In genomic region chr7:77800730-77801129, GRCh38 we compare ENCODE assay signal across 15 cellular contexts. TPM values are rescaled to one million over a fixed set of nuclear protein-coding genes. Genes with fewer than 3 reads are reported as not detected.
A peak's percentile ranks its signal among the peaks of the same experiment; 100 is the strongest.
DNase-seq lines count a peak whose midpoint lies in the region; ATAC-seq and TF ChIP-seq lines count a peak whose summit lies in the region.
"Had no signal": no experiment of that assay in that cellular context is flagged by ENCODE, and none has a peak within 500 bp of the region (broad histone marks: within the 10 kb centered on the region; RNA-seq: fewer than 3 reads in every experiment).

No MANE protein-coding gene starts in this region.

- H3K4me1 Mint-ChIP-seq in activated naive CD8-positive, alpha-beta T cell treated with anti-CD3 and anti-CD28 coated beads, Interleukin-2, amount 50 U/mL, for 24 hours: peaks cover 81% of the 10 kb centered on the region

- TF ChIP-seq POLR2A in stomach (IDR thresholded peaks at IDR 0.05): no peak

- H3K36me3 Mint-ChIP-seq in activated naive CD8-positive, alpha-beta T cell treated with anti-CD3 and anti-CD28 coated beads, Interleukin-2, amount 50 U/mL, for 24 hours (ENCODE audit: low read depth): peaks cover 22% of the 10 kb centered on the region

- H3K79me2 ChIP-seq in SK-N-SH (ENCODE audit: insufficient read depth): peaks cover 92% of the 10 kb centered on the region
- peaks cover 96% of the 10 kb centered on the region for H3K79me2 ChIP-seq in Karpas-422 (ENCODE audit: low read length)

- peaks cover 2 to 16% of the 10 kb centered on the region in 2 experiments for H3K36me3 ChIP-seq in SK-N-SH (replicated peaks in 1 of 2; ENCODE audit: control insufficient read depth in 1 of 2, insufficient read depth in 2 of 2, low read length in 1 of 2)
- H3K36me3 ChIP-seq in Karpas-422 (ENCODE audit: insufficient read depth, low read length): peaks cover 39% of the 10 kb centered on the region
- no peaks in the 10 kb centered on the region for H3K36me3 ChIP-seq in psoas muscle (ENCODE audit: insufficient read depth in 1 of 2, low read depth in 1 of 2)
- no peaks in the 10 kb centered on the region for H3K36me3 ChIP-seq in stomach
- H3K36me3 ChIP-seq: thyroid gland had no signal

- ATAC-seq in SK-N-SH treated with all-trans-retinoic acid at 6 μM for 48 hours (no peak), psoas muscle (no peak)
- ATAC-seq in activated naive CD8-positive, alpha-beta T cell treated with anti-CD3 and anti-CD28 coated beads, Interleukin-2, amount 50 U/mL, for 24 hours: no peak

- H3K4me3 ChIP-seq in SK-N-SH (ENCODE audit: low read depth in 2 of 2, low read length in 1 of 2): no peak overlapping the region
- H3K4me3 ChIP-seq in Karpas-422 (ENCODE audit: low read length): peak overlapping the region; percentile 84
- peak overlapping the region; percentile 95 for H3K4me3 ChIP-seq in psoas muscle
- no peak overlapping the region for H3K4me3 ChIP-seq in stomach
- H3K4me3 ChIP-seq: thyroid gland had no signal

- TF ChIP-seq CTCF in SK-N-SH (IDR thresholded peaks at IDR 0.05) (no peak), psoas muscle (IDR thresholded peaks at IDR 0.05) (no peak), stomach (IDR thresholded peaks at IDR 0.05) (no peak)

- CTCF ChIA-PET in SK-N-SH (lab: Yijun Ruan, JAX): no interaction called here

- POLR2A ChIA-PET in SK-N-SH (lab: Yijun Ruan, JAX): no interaction called here

- no peak for TF ChIP-seq RAD21 in SK-N-SH (IDR thresholded peaks at IDR 0.05; ENCODE audit: low read length)

- TF ChIP-seq EP300 in SK-N-SH (IDR thresholded peaks at IDR 0.05; ENCODE audit: borderline replicate concordance in 1 of 2, low read depth in 1 of 2, low read length in 1 of 2) (no peak), stomach (IDR thresholded peaks at IDR 0.05) (no peak)

- H3K9me3 Mint-ChIP-seq in activated naive CD8-positive, alpha-beta T cell treated with anti-CD3 and anti-CD28 coated beads, Interleukin-2, amount 50 U/mL, for 24 hours: peaks cover 13% of the 10 kb centered on the region

- H3K4me3 Mint-ChIP-seq in activated naive CD8-positive, alpha-beta T cell treated with anti-CD3 and anti-CD28 coated beads, Interleukin-2, amount 50 U/mL, for 24 hours: peak overlapping the region; percentile 97

- H3K4me2 ChIP-seq in SK-N-SH: peak overlapping the region; percentile 84; the same call in 1 of the 2 replicates
- peak overlapping the region; percentile 85 for H3K4me2 ChIP-seq in Karpas-422 (ENCODE audit: low read depth, low read length, poor library complexity, severe bottlenecking)

- H3K27ac ChIP-seq in SK-N-SH (ENCODE audit: low read depth in 2 of 2, low read length in 1 of 2): no peak overlapping the region
- H3K27ac ChIP-seq in Karpas-422 (ENCODE audit: low read length): peak overlapping the region; percentile 86
- peak overlapping the region; percentile 27 for H3K27ac ChIP-seq in psoas muscle
- H3K27ac ChIP-seq in stomach: no peak overlapping the region
- H3K27ac ChIP-seq: 22Rv1, thyroid gland had no signal

- 0 out of 2 replicates have a peak, but pooled peaks cover 4% of the 10 kb centered on the region for H4K20me1 ChIP-seq in SK-N-SH (ENCODE audit: insufficient read depth)
- H4K20me1 ChIP-seq in Karpas-422 (ENCODE audit: insufficient read depth, low read depth, low read length): no peaks in the 10 kb centered on the region; the same call in 1 of the 2 replicates

- no peaks in the 10 kb centered on the region for H3K9me2 ChIP-seq in SK-N-SH
- H3K9me2 ChIP-seq in Karpas-422 (replicated peaks; ENCODE audit: insufficient read depth, low read length): no peaks in the 10 kb centered on the region

- intact Hi-C loops in psoas muscle (cut with DNase I) (no loop called here), stomach (cut with DNase I; ENCODE audit: low total_unique reads) (no loop called here)

- H3F3A ChIP-seq in SK-N-SH (replicated peaks; ENCODE audit: insufficient read depth): peaks cover 23% of the 10 kb centered on the region

- H3K27me3 ChIP-seq in SK-N-SH (ENCODE audit: insufficient read depth) (no peaks in the 10 kb centered on the region), Karpas-422 (ENCODE audit: low read length) (no peaks in the 10 kb centered on the region), psoas muscle (ENCODE audit: insufficient read depth in 3 of 3, low read length in 2 of 3) (no peaks in the 10 kb centered on the region), stomach (no peaks in the 10 kb centered on the region)
- H3K27me3 ChIP-seq: thyroid gland had no signal

- H3K9me3 ChIP-seq in SK-N-SH (peaks cover 7% of the 10 kb centered on the region; the same call in 1 of the 2 replicates), Karpas-422 (ENCODE audit: low read length) (peaks cover 11% of the 10 kb centered on the region), psoas muscle (peaks cover 1% of the 10 kb centered on the region), stomach (peaks cover 0 to 2% (median 0%) of the 10 kb centered on the region in 4 donors)
- H3K9me3 ChIP-seq: thyroid gland had no signal

- H2AFZ ChIP-seq in SK-N-SH (ENCODE audit: low read depth) (no peak overlapping the region), Karpas-422 (ENCODE audit: low read length) (no peak overlapping the region)

- H3K4me1 ChIP-seq in SK-N-SH (ENCODE audit: control insufficient read depth in 1 of 2, insufficient read depth in 2 of 2, low read depth in 1 of 2, low read length in 1 of 2): peaks cover 9 to 18% of the 10 kb centered on the region in 2 experiments; a peak in 3 of 4 replicates
- H3K4me1 ChIP-seq in Karpas-422 (ENCODE audit: low read length): peaks cover 40% of the 10 kb centered on the region
- H3K4me1 ChIP-seq in psoas muscle: peaks cover 42% of the 10 kb centered on the region
- peaks cover 13 to 43% (median 33%) of the 10 kb centered on the region in 4 donors for H3K4me1 ChIP-seq in stomach

- no peaks in the 10 kb centered on the region for H3K27me3 Mint-ChIP-seq in activated naive CD8-positive, alpha-beta T cell treated with anti-CD3 and anti-CD28 coated beads, Interleukin-2, amount 50 U/mL, for 24 hours

- H3K9ac ChIP-seq in SK-N-SH (no peak overlapping the region), Karpas-422 (ENCODE audit: low read length) (peak overlapping the region; percentile 88)

- H3K27ac Mint-ChIP-seq in activated naive CD8-positive, alpha-beta T cell treated with anti-CD3 and anti-CD28 coated beads, Interleukin-2, amount 50 U/mL, for 24 hours: peak overlapping the region; percentile 53

- WGBS in SK-N-SH (ENCODE audit: low lambda C conversion rate): 97% methylated on average over 2 of the region's 2 CpGs
- WGBS in psoas muscle, 3 donors: 90 to 95% (median 91%) methylated on average over 2 of the region's 2 CpGs
- WGBS in stomach, 5 donors: 82 to 92% (median 86%) methylated on average over 2 of the region's 2 CpGs

- DNase-seq in SK-N-SH (no peak), Karpas-422 (no peak), psoas muscle (no peak), stomach (no peak), NCI-H2227 treated with DMSO at 0.1 percent for 48 hours (lab: John Stamatoyannopoulos, UW) (no peak)
- DNase-seq in activated naive CD8-positive, alpha-beta T cell treated with anti-CD3 and anti-CD28 coated beads, Interleukin-2, amount 50 U/mL, for 24 hours: no peak
- DNase-seq in stimulated activated naive CD4-positive, alpha-beta T cell treated with Interleukin-2 at 50 U/mL for 16 hours (lab: John Stamatoyannopoulos, UW): no peak
- DNase-seq: COR-L47, GF-D8, glutamatergic neuron, NCI-H82, posterior cingulate gyrus, thyroid gland had no signal

TF ChIP-seq in SK-N-SH, 30 proteins besides CTCF, POLR2A, EP300 and RAD21 (continues in another document):
- TF ChIP-seq EZH2phosphoT487 (IDR thresholded peaks at IDR 0.05; ENCODE audit: borderline replicate concordance, low read depth): no peak

TF ChIP-seq in SK-N-SH treated with all-trans-retinoic acid at 6 μM for 48 hours, 23 proteins besides CTCF, POLR2A, EP300 and RAD21 (continues in another document):
- TF ChIP-seq ZNF8 (CRISPR knock-in tag; IDR thresholded peaks at IDR 0.05) (no peak), BACH2 (CRISPR knock-in tag; IDR thresholded peaks at IDR 0.05; ENCODE audit: borderline replicate concordance) (no peak), TOX (CRISPR knock-in tag; IDR thresholded peaks at IDR 0.05; ENCODE audit: borderline replicate concordance) (no peak), OSR1 (CRISPR knock-in tag; IDR thresholded peaks at IDR 0.05) (no peak), ISL1 (CRISPR knock-in tag; IDR thresholded peaks at IDR 0.05) (no peak), ZFP30 (CRISPR knock-in tag; IDR thresholded peaks at IDR 0.05) (no peak), SNAI2 (CRISPR knock-in tag; IDR thresholded peaks at IDR 0.05) (no peak), ZC3H10 (CRISPR knock-in tag; IDR thresholded peaks at IDR 0.05) (no peak), POU6F1 (CRISPR knock-in tag; IDR thresholded peaks at IDR 0.05; ENCODE audit: borderline replicate concordance, low read depth) (no peak)

RNA-seq across cellular contexts. Expression of gene PHTF2, which starts 2.2 kb away (rescaled TPM):
- polyA plus RNA-seq in SK-N-SH (2012; rRNA removed) (21.2 and 29.1 TPM in 2 replicates), psoas muscle (100 to 1,000 TPM in 1 of 3 donors, 10 to 100 TPM in 2; 16.7 to 101 (median 42.3) TPM), stomach (1 to 10 TPM; 2.0 to 4.5 (median 2.0) TPM)
- 34.7 and 36.5 TPM in 2 replicates for polyA plus RNA-seq in SK-N-SH (2012; cell fraction: cytosol; rRNA removed)
- polyA plus RNA-seq in SK-N-SH (2012; cell fraction: nucleus; rRNA removed): 7.9 and 20.6 TPM in 2 replicates
- 39.3 and 65.7 TPM in 2 replicates for total RNA-seq in Karpas-422 (2014; rRNA removed; shearing (Covaris generic); ENCODE audit: low replicate concordance)
- total RNA-seq in psoas muscle (10 to 100 TPM; 48.2 to 88.7 (median 66.3) TPM), stomach (10 to 100 TPM in 4 of 5 donors, 1 to 10 TPM in 1; 4.6 to 42.9 (median 26.8) TPM)

RNA-seq across cellular contexts. Expression of gene TMEM60, which starts 2.5 kb away (rescaled TPM):
- 24.8 and 32.5 TPM in 2 replicates for polyA plus RNA-seq in SK-N-SH (2012; rRNA removed)
- polyA plus RNA-seq in SK-N-SH (2012; cell fraction: cytosol; rRNA removed): 42.4 and 57.3 TPM in 2 replicates
- polyA plus RNA-seq in SK-N-SH (2012; cell fraction: nucleus; rRNA removed): 4.2 and 9.1 TPM in 2 replicates
- 28.5 and 64.4 TPM in 2 replicates for total RNA-seq in Karpas-422 (2014; rRNA removed; shearing (Covaris generic); ENCODE audit: low replicate concordance)
- total RNA-seq in psoas muscle: 10 to 100 TPM in 3 of 4 donors, 1 to 10 TPM in 1; 7.7 to 13.8 (median 12.3) TPM
- 10 to 100 TPM; 17.2 to 39.3 (median 18.8) TPM for polyA plus RNA-seq in psoas muscle
- 10 to 100 TPM in 2 of 5 donors, 1 to 10 TPM in 1, not detected in 2; 8.8 to 14.6 (median 12.1) TPM for total RNA-seq in stomach
- 10 to 100 TPM; 14.5 to 18.2 (median 16.7) TPM for polyA plus RNA-seq in stomach

Comparison
In these comparisons a context has a peak if more than half of its experiments do, and no peak if none do; other contexts are left out.
1. H3K27ac ChIP-seq: peak in Karpas-422 (single experiment) and psoas muscle (single experiment); none in SK-N-SH (0 of 2) and stomach (0 of 5).
2. H3K4me3 ChIP-seq: peak in Karpas-422 (single experiment) and psoas muscle (single experiment); none in SK-N-SH (0 of 2) and stomach (0 of 4).